In genomic region chr17:58601976-58602375, GRCh38 we compare ENCODE assay signal across 8 cellular contexts.
"Had no signal": no experiment of that assay in that cellular context is flagged by ENCODE, and none has a peak within 500 bp of the region (broad histone marks: within the 10 kb centered on the region; RNA-seq: fewer than 3 reads in every experiment).

No MANE protein-coding gene starts in this region.

- H3K4me2 ChIP-seq: KMS-11 had no signal

- ATAC-seq: HepG2 had no signal

- H3K27ac ChIP-seq: HL-60, KMS-11 had no signal

- FAIRE-seq: H54, HepG2 had no signal

- H3K9ac ChIP-seq: KMS-11 had no signal

- DNase-seq: GOT3, H9, HCEC 1CT, KBM-7 had no signal
